8 cellular contexts compared by ENCODE assay signal in the genomic region with DNA sequence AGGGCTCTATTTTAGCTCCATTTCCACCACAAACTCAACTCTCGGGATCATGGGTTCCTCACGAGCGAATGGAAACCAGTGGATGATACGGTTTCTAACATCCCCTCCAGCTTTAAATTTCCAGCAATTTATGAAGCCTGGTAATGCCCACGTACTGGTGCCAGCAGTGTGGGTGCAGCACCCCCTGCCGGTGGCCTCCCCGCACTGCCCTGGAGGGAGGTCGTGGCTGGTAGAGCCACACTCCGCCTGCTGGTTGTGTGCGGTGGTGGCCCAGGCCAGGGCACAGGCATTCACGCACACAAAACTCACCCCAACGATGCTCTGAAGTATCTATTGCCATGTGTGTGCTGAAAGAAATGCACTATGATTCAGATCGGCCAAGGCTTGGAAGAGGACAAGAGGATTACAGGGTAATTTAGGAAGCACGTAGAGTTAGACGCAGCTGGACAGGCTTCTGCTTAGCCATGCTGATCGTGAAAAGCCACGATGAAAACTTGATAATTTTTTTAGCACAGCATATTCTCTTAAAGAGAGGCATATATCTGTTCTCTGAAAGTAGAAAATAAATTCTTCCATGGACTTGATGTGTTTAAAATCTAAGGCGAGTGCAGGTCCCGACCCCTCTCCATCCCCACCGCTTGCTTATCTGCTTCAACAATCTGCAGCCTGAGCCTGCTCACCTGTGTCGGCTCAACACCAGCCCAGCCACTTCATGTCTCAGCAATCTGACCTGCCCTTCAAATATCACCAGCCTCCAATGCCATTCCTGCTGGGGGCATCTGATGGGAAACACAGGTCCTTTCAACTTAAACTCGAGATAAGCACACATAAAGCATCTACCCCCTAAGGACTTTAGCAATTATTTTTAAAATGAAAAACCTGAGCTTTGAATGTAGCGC. TPM values are rescaled to one million over a fixed set of nuclear protein-coding genes. Genes with fewer than 3 reads are reported as not detected.
A peak's percentile ranks its signal among the peaks of the same experiment; 100 is the strongest.
DNase-seq lines count a peak whose midpoint lies in the region; ATAC-seq and TF ChIP-seq lines count a peak whose summit lies in the region.

No MANE protein-coding gene starts in this region.

- peaks cover 6% of the 10 kb centered on the region for H3K4me1 Mint-ChIP-seq in chondrocyte (ENCODE audit: low read depth)

- 51% methylated on average over 23 of the region's 23 CpGs for WGBS in liver

- H3K4me2 ChIP-seq in Karpas-422 (ENCODE audit: low read depth, low read length, poor library complexity, severe bottlenecking): peak overlapping the region; percentile 25

- H3K36me3 ChIP-seq in Karpas-422 (ENCODE audit: insufficient read depth, low read length) (no peaks in the 10 kb centered on the region), liver (ENCODE audit: control insufficient read depth in 4 of 4, insufficient read depth in 3 of 4, low read depth in 1 of 4, low read length in 3 of 4) (no peaks in the 10 kb centered on the region)

- ATAC-seq in GM21786 (IDR thresholded peaks at IDR 0.05; ENCODE audit: unreplicated experiment): peak; percentile 98

- no peaks in the 10 kb centered on the region for H3K27me3 Mint-ChIP-seq in chondrocyte (ENCODE audit: low read depth)

- H3K27ac Mint-ChIP-seq in chondrocyte (ENCODE audit: unreplicated experiment): no peak overlapping the region

- no peaks in the 10 kb centered on the region for H3K9me3 ChIP-seq in Karpas-422 (ENCODE audit: low read length)
- H3K9me3 ChIP-seq in liver (ENCODE audit: control insufficient read depth in 4 of 4, low read length in 3 of 4): no peaks in the 10 kb centered on the region

- TF ChIP-seq CTCF in chondrocyte (IDR thresholded peaks at IDR 0.05): peak; percentile 83
- TF ChIP-seq CTCF in liver (IDR thresholded peaks at IDR 0.05; ENCODE audit: low read depth, low read length, missing input control): peak; percentile 100

- no peak overlapping the region for H3K27ac ChIP-seq in Karpas-422 (ENCODE audit: low read length)
- no peak overlapping the region for H3K27ac ChIP-seq in liver (ENCODE audit: low read depth in 1 of 2, low read length in 2 of 2)

- H3K79me2 ChIP-seq in Karpas-422 (ENCODE audit: low read length): no peaks in the 10 kb centered on the region

- H3K9me3 Mint-ChIP-seq in chondrocyte (ENCODE audit: low read depth): no peaks in the 10 kb centered on the region

- H4K20me1 ChIP-seq in Karpas-422 (ENCODE audit: insufficient read depth, low read depth, low read length): no peaks in the 10 kb centered on the region

- DNase-seq in GDM1 (lab: John Stamatoyannopoulos, UW): peak; percentile 73
- peak; percentile 84 for DNase-seq in Karpas-422
- peak in 3 of 4 experiments; percentile 1 to 42 (median 11) for DNase-seq in activated CD4-positive, CD25-positive, alpha-beta regulatory T cell (lab: John Stamatoyannopoulos, UW)
- DNase-seq in chondrocyte (ENCODE audit: low spot score): no peak
- peak; percentile 6 for DNase-seq in stimulated activated CD8-positive, alpha-beta memory T cell treated with anti-CD3 and anti-CD28 coated beads, Interleukin-12 subunit alpha, Interleukin-12 subunit beta, amount 100 ng/mL, for 1 hour (ENCODE audit: low read depth)
- no peak for DNase-seq in NCI-H2171 (lab: John Stamatoyannopoulos, UW)

- H3K27me3 ChIP-seq in Karpas-422 (ENCODE audit: low read length) (no peaks in the 10 kb centered on the region), liver (ENCODE audit: control insufficient read depth in 4 of 4, insufficient read depth in 4 of 4, low read length in 3 of 4) (no peaks in the 10 kb centered on the region)

- H2AFZ ChIP-seq in Karpas-422 (ENCODE audit: low read length): no peak overlapping the region

- H3K9ac ChIP-seq in Karpas-422 (ENCODE audit: low read length) (peak overlapping the region; percentile 42; the same call in 1 of the 2 replicates), liver (ENCODE audit: low read depth in 1 of 2, low read length in 2 of 2) (no peak overlapping the region)

- H3K4me1 ChIP-seq in Karpas-422 (ENCODE audit: low read length): peaks cover 23% of the 10 kb centered on the region
- peaks cover 0 to 3% (median 0%) of the 10 kb centered on the region in 4 donors for H3K4me1 ChIP-seq in liver (ENCODE audit: control insufficient read depth in 4 of 4, insufficient read depth in 4 of 4, low read length in 3 of 4)

- H3K4me3 ChIP-seq in Karpas-422 (ENCODE audit: low read length): no peak overlapping the region
- no peak overlapping the region for H3K4me3 ChIP-seq in liver (ENCODE audit: low read depth in 1 of 3, low read length in 3 of 3)

- no peaks in the 10 kb centered on the region for H3K9me2 ChIP-seq in Karpas-422 (replicated peaks; ENCODE audit: insufficient read depth, low read length)

- peaks cover 4% of the 10 kb centered on the region for H3K36me3 Mint-ChIP-seq in chondrocyte (ENCODE audit: low read depth)

- peak; percentile 100 for TF ChIP-seq RAD21 in liver (IDR thresholded peaks at IDR 0.05)

- H3K4me3 Mint-ChIP-seq in chondrocyte (ENCODE audit: unreplicated experiment): no peak overlapping the region

TF ChIP-seq in liver, 16 proteins besides CTCF, POLR2A, EP300 and RAD21:
- peak in 1 of 2 donors; percentile 23 for TF ChIP-seq RXRA (IDR thresholded peaks at IDR 0.05)
- TF ChIP-seq YY1 (IDR thresholded peaks at IDR 0.05): no peak

RNA-seq across cellular contexts. Expression of gene SCD5, which starts 59.1 kb away (rescaled TPM):
- 14.0 and 14.9 TPM in 2 replicates for total RNA-seq in Karpas-422 (2014; rRNA removed; shearing (Covaris generic); ENCODE audit: low replicate concordance)
- total RNA-seq in chondrocyte (20.6 to 25.9 TPM (median 22.6 TPM) in 3 replicates), liver (1 to 10 TPM in 1 of 2 donors, under 1 TPM in 1; 0.28 to 1.9 TPM)
- under 1 TPM; 0.14 to 0.85 TPM for polyA plus RNA-seq in liver

Comparison
In these comparisons a context has a peak if more than half of its experiments do, and no peak if none do; other contexts are left out.
1. DNase-seq: peak in GDM1 (single experiment), Karpas-422 (single experiment), activated CD4-positive, CD25-positive, alpha-beta regulatory T cell (3 of 4) and stimulated activated CD8-positive, alpha-beta memory T cell treated with anti-CD3 and anti-CD28 coated beads, Interleukin-12 subunit alpha, Interleukin-12 subunit beta, amount 100 ng/mL, for 1 hour (single experiment); none in chondrocyte (single experiment) and NCI-H2171 (single experiment).